7 cellular contexts compared by ENCODE assay signal in the genomic region with DNA sequence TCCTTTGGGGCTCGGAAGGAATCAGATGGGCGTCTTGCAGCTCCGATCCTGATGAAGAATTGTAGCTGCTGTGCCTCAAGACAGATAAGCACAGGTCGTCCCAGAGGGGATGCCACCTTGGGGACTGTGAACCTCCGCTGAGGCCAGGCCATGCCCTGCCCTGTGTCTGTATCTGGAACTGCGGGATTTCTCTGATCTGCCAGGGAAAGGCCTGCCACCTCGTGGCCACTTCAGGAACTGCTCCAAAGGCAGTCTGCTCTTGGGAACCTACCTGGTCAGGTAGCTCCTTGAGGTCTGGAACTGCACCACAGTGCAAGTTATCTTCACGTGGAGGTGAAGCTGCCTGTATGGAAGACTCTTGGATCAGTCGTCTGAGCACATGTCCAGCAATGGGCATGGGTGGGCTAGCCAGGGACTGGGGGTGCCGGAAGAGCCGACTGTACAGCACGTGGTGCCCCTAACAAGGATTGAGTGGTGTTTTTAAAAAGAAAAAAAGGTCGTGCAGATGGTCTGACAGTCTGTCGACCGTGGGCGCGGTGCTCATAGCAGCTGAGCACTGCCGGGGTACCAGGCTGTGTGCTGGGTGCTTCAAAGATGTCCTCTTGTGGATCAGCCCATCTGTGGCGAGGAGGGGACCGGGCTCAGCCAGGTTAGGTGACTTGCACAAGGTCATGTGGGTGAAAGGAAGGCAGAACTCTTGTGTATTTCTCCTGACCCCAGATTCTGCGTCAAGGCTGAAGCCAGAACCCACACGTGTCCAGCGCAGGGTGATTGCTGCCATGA.
DNase-seq lines count a peak whose midpoint lies in the region; ATAC-seq and TF ChIP-seq lines count a peak whose summit lies in the region.

No MANE protein-coding gene starts in this region.

- ATAC-seq in HG03045 (IDR thresholded peaks at IDR 0.05; ENCODE audit: unreplicated experiment) = peak; percentile 35

- DNase-seq in GM13976 (ENCODE audit: low spot score) (peak; percentile 80), NCI-H226 (peak; percentile 34), cardiac fibroblast (ENCODE audit: low read depth in 2 of 2) (peak; percentile 73 to 75), kidney glomerular epithelial cell (lab: John Stamatoyannopoulos, UW) (peak; percentile 66)
- peak; percentile 78 for DNase-seq in activated CD4-positive, CD25-positive, alpha-beta regulatory T cell treated with anti-CD3 and anti-CD28 coated beads, Interleukin-2, amount 50 U/mL, for 16 hours (ENCODE audit: low read depth, low spot score)
- DNase-seq in stimulated activated CD4-positive, alpha-beta T cell treated with anti-CD3 and anti-CD28 coated beads, Interleukin-2, amount 100 ng/mL, for 48 hours = peak; percentile 87 to 88

- in situ Hi-C loops in GM13976 (cut with MboI; ENCODE audit: low sequenced_read_pairs, unreplicated experiment) = loop anchor here (10.0 kb wide), 1 partner anchor 176 kb away; no protein-coding TSS in a partner anchor

- H3K4me3 ChIP-seq in cardiac fibroblast (replicated peaks in 1 of 2; ENCODE audit: low read depth in 2 of 2, low read length in 2 of 2) = no peak overlapping the region

- peak; percentile 95 for TF ChIP-seq CTCF in GM13976 (IDR thresholded peaks at IDR 0.05; ENCODE audit: borderline replicate concordance, control extremely low read depth, extremely low read depth, insufficient read depth, missing control alignments)
- TF ChIP-seq CTCF in cardiac fibroblast (IDR thresholded peaks at IDR 0.05; ENCODE audit: low read depth, low read length) = peak; percentile 99

Comparison
In these comparisons a context has a peak if more than half of its experiments do, and no peak if none do; other contexts are left out.
1. DNase-seq: peak in every context shown above with its lines; median percentile 88 in stimulated activated CD4-positive, alpha-beta T cell treated with anti-CD3 and anti-CD28 coated beads, Interleukin-2, amount 100 ng/mL, for 48 hours; 80 in GM13976; 78 in activated CD4-positive, CD25-positive, alpha-beta regulatory T cell treated with anti-CD3 and anti-CD28 coated beads, Interleukin-2, amount 50 U/mL, for 16 hours; 74 in cardiac fibroblast; 66 in kidney glomerular epithelial cell; 34 in NCI-H226.